1 cellular context compared by ENCODE assay signal in genomic region chr9:16312962-16313546, GRCh38.
TF ChIP-seq lines count a peak whose summit lies in the region.

No MANE protein-coding gene starts in this region.

TF ChIP-seq in H1, 55 proteins besides CTCF, POLR2A, EP300 and RAD21:
- TF ChIP-seq HDAC2 (IDR thresholded peaks at IDR 0.05; ENCODE audit: borderline replicate concordance in 1 of 2, low read depth in 2 of 2, low read length in 2 of 2) (no peak), JUN (IDR thresholded peaks at IDR 0.05; ENCODE audit: low read depth, low read length) (no peak), KDM5A (IDR thresholded peaks at IDR 0.05; ENCODE audit: low read length) (no peak), CTBP2 (IDR thresholded peaks at IDR 0.05; ENCODE audit: borderline replicate concordance, insufficient read depth, insufficient read length, low read length) (no peak), BCL11A (IDR thresholded peaks at IDR 0.05; ENCODE audit: low read depth in 2 of 2, low read length in 2 of 2) (no peak), RBBP5 (IDR thresholded peaks at IDR 0.05; ENCODE audit: borderline replicate concordance, low read depth, low read length) (no peak), ASH2L (IDR thresholded peaks at IDR 0.05; ENCODE audit: low read length) (no peak), CBX8 (IDR thresholded peaks at IDR 0.05; ENCODE audit: borderline replicate concordance, low read depth, low read length) (no peak), SP1 (IDR thresholded peaks at IDR 0.05; ENCODE audit: low read depth, low read length) (no peak), CEBPB (IDR thresholded peaks at IDR 0.05; ENCODE audit: low read depth, low read length) (no peak)
- TF ChIP-seq, protein P1, sequence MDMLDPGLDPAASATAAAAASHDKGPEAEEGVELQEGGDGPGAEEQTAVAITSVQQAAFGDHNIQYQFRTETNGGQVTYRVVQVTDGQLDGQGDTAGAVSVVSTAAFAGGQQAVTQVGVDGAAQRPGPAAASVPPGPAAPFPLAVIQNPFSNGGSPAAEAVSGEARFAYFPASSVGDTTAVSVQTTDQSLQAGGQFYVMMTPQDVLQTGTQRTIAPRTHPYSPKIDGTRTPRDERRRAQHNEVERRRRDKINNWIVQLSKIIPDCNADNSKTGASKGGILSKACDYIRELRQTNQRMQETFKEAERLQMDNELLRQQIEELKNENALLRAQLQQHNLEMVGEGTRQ (IDR thresholded peaks at IDR 0.05; ENCODE audit: low read length): no peak
